In genomic region chr2:216069028-216069427, GRCh38 we compare ENCODE assay signal across 30 cellular contexts.
"Had no signal": no experiment of that assay in that cellular context is flagged by ENCODE, and none has a peak within 500 bp of the region (broad histone marks: within the 10 kb centered on the region; RNA-seq: fewer than 3 reads in every experiment).

No MANE protein-coding gene starts in this region.

- H3K9me3 ChIP-seq: ovary, psoas muscle, right lobe of liver, sigmoid colon, stomach, suprapubic skin, testis, tibial artery, transverse colon, upper lobe of right lung, uterus had no signal

- H3K9ac ChIP-seq: neural progenitor cell, parathyroid adenoma had no signal

- H3K27ac ChIP-seq: neural progenitor cell, ovary, parathyroid adenoma, psoas muscle, right lobe of liver, sigmoid colon, stomach, suprapubic skin, testis, tibial artery, transverse colon, upper lobe of right lung, uterus had no signal

- H3K4me3 Mint-ChIP-seq: natural killer cell; nephron; neural progenitor cell; stimulated activated effector memory CD8-positive, alpha-beta T cell treated with anti-CD3 and anti-CD28 coated beads, Interleukin-12 subunit alpha, Interleukin-12 subunit beta, amount 100 ng/mL, for 72 hours; stimulated activated naive B cell treated with anti-CD40 and anti-IgM and Interleukin-4, amounts not matched to agents 10 μg/mL and 1 μg/mL and 100 μg/mL, for 72 hours; stimulated activated naive CD8-positive, alpha-beta T cell treated with anti-CD3 and anti-CD28 coated beads, Interleukin-15, Interleukin-2, amounts not matched to agents 100 ng/mL and 50 ng/mL, for 24 hours; type B pancreatic cell had no signal

- H3K27me3 Mint-ChIP-seq: progenitor cell of endocrine pancreas; stimulated activated naive B cell treated with anti-CD40 and anti-IgM and Interleukin-4, amounts not matched to agents 10 μg/mL and 1 μg/mL and 100 μg/mL, for 72 hours; stimulated activated naive CD8-positive, alpha-beta T cell treated with anti-CD3 and anti-CD28 coated beads, Interleukin-15, Interleukin-2, amounts not matched to agents 100 ng/mL and 50 ng/mL, for 24 hours; type B pancreatic cell had no signal

- H3K27me3 ChIP-seq: neural progenitor cell, ovary, right lobe of liver, sigmoid colon, stomach, suprapubic skin, testis, tibial artery, transverse colon, upper lobe of right lung, uterus had no signal

- H3K4me3 ChIP-seq: neural progenitor cell, ovary, psoas muscle, right lobe of liver, sigmoid colon, stomach, suprapubic skin, testis, tibial artery, transverse colon, upper lobe of right lung, uterus had no signal

- DNase-seq: natural killer cell; occipital lobe; ovary; posterior cingulate gyrus; psoas muscle; right cardiac atrium; right lobe of liver; sigmoid colon; small intestine; stimulated activated CD4-positive, alpha-beta T cell treated with anti-CD3 and anti-CD28 coated beads, Interleukin-15, amount 100 ng/mL, for 24 hours; stimulated activated CD4-positive, alpha-beta T cell treated with anti-CD3 and anti-CD28 coated beads, Interleukin-2, amount 100 ng/mL, for 24 hours; stimulated activated CD4-positive, alpha-beta T cell treated with anti-CD3 and anti-CD28 coated beads, Interleukin-2, amount 100 ng/mL, for 48 hours; stimulated activated CD4-positive, alpha-beta T cell treated with anti-CD3 and anti-CD28 coated beads, Interleukin-4, amount 100 ng/mL, for 24 hours; stimulated activated naive B cell treated with anti-CD40 and anti-IgM and Interleukin-4, amounts not matched to agents 10 μg/mL and 1 μg/mL and 100 μg/mL, for 72 hours; stimulated activated naive CD4-positive, alpha-beta T cell treated with Interleukin-2 at 50 U/mL for 16 hours; stomach; substantia nigra; testis; tibial artery; transverse colon; upper lobe of right lung; uterus had no signal

- H3K4me1 Mint-ChIP-seq: neural progenitor cell had no signal

- ATAC-seq: natural killer cell; psoas muscle; right cardiac atrium; right lobe of liver; stimulated activated effector memory CD8-positive, alpha-beta T cell treated with anti-CD3 and anti-CD28 coated beads, Interleukin-12 subunit alpha, Interleukin-12 subunit beta, amount 100 ng/mL, for 72 hours; stimulated activated naive B cell treated with anti-CD40 and anti-IgM and Interleukin-4, amounts not matched to agents 10 μg/mL and 1 μg/mL and 100 μg/mL, for 72 hours; upper lobe of right lung had no signal

- H3K4me1 ChIP-seq: neural progenitor cell, parathyroid adenoma, psoas muscle, sigmoid colon, stomach, suprapubic skin, testis, tibial artery, transverse colon, upper lobe of right lung, uterus had no signal

- H3K4me2 ChIP-seq: neural progenitor cell had no signal

- H3K9me3 Mint-ChIP-seq: natural killer cell; nephron; neural progenitor cell; stimulated activated effector memory CD8-positive, alpha-beta T cell treated with anti-CD3 and anti-CD28 coated beads, Interleukin-12 subunit alpha, Interleukin-12 subunit beta, amount 100 ng/mL, for 72 hours; stimulated activated naive B cell treated with anti-CD40 and anti-IgM and Interleukin-4, amounts not matched to agents 10 μg/mL and 1 μg/mL and 100 μg/mL, for 72 hours; stimulated activated naive CD8-positive, alpha-beta T cell treated with anti-CD3 and anti-CD28 coated beads, Interleukin-15, Interleukin-2, amounts not matched to agents 100 ng/mL and 50 ng/mL, for 24 hours; type B pancreatic cell had no signal

- H3K27ac Mint-ChIP-seq: natural killer cell; nephron; neural progenitor cell; progenitor cell of endocrine pancreas; stimulated activated naive B cell treated with anti-CD40 and anti-IgM and Interleukin-4, amounts not matched to agents 10 μg/mL and 1 μg/mL and 100 μg/mL, for 72 hours; type B pancreatic cell had no signal

- H3K36me3 ChIP-seq: ovary, uterus had no signal

- H3K79me2 ChIP-seq: parathyroid adenoma had no signal

- H2AFZ ChIP-seq: neural progenitor cell, parathyroid adenoma had no signal

- H3K36me3 Mint-ChIP-seq: natural killer cell had no signal
